10 cellular contexts compared by ENCODE assay signal in genomic region chr1:189678779-189679178, GRCh38.
DNase-seq lines count a peak whose midpoint lies in the region; ATAC-seq and TF ChIP-seq lines count a peak whose summit lies in the region.
"Had no signal": no experiment of that assay in that cellular context is flagged by ENCODE, and none has a peak within 500 bp of the region (broad histone marks: within the 10 kb centered on the region; RNA-seq: fewer than 3 reads in every experiment).

No MANE protein-coding gene starts in this region.

- in situ Hi-C loops in GM13977 (cut with MboI; ENCODE audit: low pct_unique_long_range_greater_than_20kb, low sequenced_read_pairs, unreplicated experiment) (no loop called here), SK-MEL-5 (cut with HindIII; ENCODE audit: low pct_unique_long_range_greater_than_20kb, low sequenced_read_pairs) (no loop called here)

- no peak overlapping the region for H3K27ac Mint-ChIP-seq in CD14-positive monocyte

- H4K91ac ChIP-seq in mesenchymal stem cell (ENCODE audit: low read length), result no peak overlapping the region

- H3K27me3 ChIP-seq in mesenchymal stem cell (ENCODE audit: control insufficient read depth in 1 of 2, insufficient read depth in 1 of 2, low read length in 2 of 2), result no peaks in the 10 kb centered on the region
- H3K27me3 ChIP-seq: uterus had no signal

- no peak overlapping the region for H2BK5ac ChIP-seq in mesenchymal stem cell (ENCODE audit: low read depth, low read length, poor library complexity, severe bottlenecking)

- H2BK15ac ChIP-seq in mesenchymal stem cell (ENCODE audit: low read depth, poor library complexity, severe bottlenecking), result no peak overlapping the region

- H2AK5ac ChIP-seq in mesenchymal stem cell (ENCODE audit: low read length, severe bottlenecking), result no peak overlapping the region

- no peak overlapping the region for H4K8ac ChIP-seq in mesenchymal stem cell (ENCODE audit: low read length)

- H3K9me3 ChIP-seq in mesenchymal stem cell (ENCODE audit: control insufficient read depth, low read length), result no peaks in the 10 kb centered on the region
- H3K9me3 ChIP-seq: uterus had no signal

- no peak overlapping the region for H3K4me3 Mint-ChIP-seq in CD14-positive monocyte

- no peak overlapping the region for H3K18ac ChIP-seq in mesenchymal stem cell (ENCODE audit: low read depth in 1 of 2, low read length in 2 of 2)

- no peak overlapping the region for H3K27ac ChIP-seq in mesenchymal stem cell (ENCODE audit: low read length, poor library complexity, severe bottlenecking)
- H3K27ac ChIP-seq: uterus had no signal

- no peak overlapping the region for H2BK12ac ChIP-seq in mesenchymal stem cell (ENCODE audit: low read length in 2 of 2)

- no peak overlapping the region for H3K4me2 ChIP-seq in mesenchymal stem cell (ENCODE audit: low read length, poor library complexity, severe bottlenecking)

- H3K9me3 Mint-ChIP-seq in CD14-positive monocyte, result peaks cover 0 to 1% (median 0%) of the 10 kb centered on the region in 7 donors

- H3K27me3 Mint-ChIP-seq in CD14-positive monocyte (ENCODE audit: low read depth in 3 of 3), result no peaks in the 10 kb centered on the region

- no peaks in the 10 kb centered on the region for H3K4me1 ChIP-seq in mesenchymal stem cell (ENCODE audit: control insufficient read depth, insufficient read depth, low read depth, low read length)
- H3K4me1 ChIP-seq: uterus had no signal

- WGBS in mesenchymal stem cell, result 100% methylated on average over 1 of the region's 3 CpGs

- no peak overlapping the region for H3K9ac ChIP-seq in mesenchymal stem cell (ENCODE audit: low read length)

- no peaks in the 10 kb centered on the region for H3K79me1 ChIP-seq in mesenchymal stem cell (replicated peaks; ENCODE audit: low read length, poor library complexity, severe bottlenecking)

- no peak overlapping the region for H3K23ac ChIP-seq in mesenchymal stem cell (ENCODE audit: low read length in 2 of 2)

- TF ChIP-seq CTCF in GM13977 (IDR thresholded peaks at IDR 0.05; ENCODE audit: extremely low read depth, insufficient read depth, missing control alignments) (peak; percentile 20), CD14-positive monocyte (IDR thresholded peaks at IDR 0.05) (no peak)

- no peak overlapping the region for H3K14ac ChIP-seq in mesenchymal stem cell (ENCODE audit: low read length in 2 of 2)

- no peak overlapping the region for H2AFZ ChIP-seq in mesenchymal stem cell (ENCODE audit: low read depth, low read length)

- intact Hi-C loops in CD14-positive monocyte (cut with micrococcal nuclease), result no loop called here

- H3K4me1 Mint-ChIP-seq in CD14-positive monocyte, result no peaks in the 10 kb centered on the region

- H3K4me3 ChIP-seq in mesenchymal stem cell (ENCODE audit: insufficient read depth in 1 of 2, low read depth in 1 of 2, low read length in 2 of 2), result no peak overlapping the region
- H3K4me3 ChIP-seq: uterus had no signal

- no peak overlapping the region for H3K4ac ChIP-seq in mesenchymal stem cell (ENCODE audit: low read depth in 1 of 2, low read length in 2 of 2)

- H2BK120ac ChIP-seq in mesenchymal stem cell (ENCODE audit: low read depth, low read length), result no peak overlapping the region

- no peaks in the 10 kb centered on the region for H3K36me3 ChIP-seq in mesenchymal stem cell (ENCODE audit: control insufficient read depth in 1 of 2, insufficient read depth in 2 of 2, low read depth in 1 of 2, low read length in 2 of 2)
- H3K36me3 ChIP-seq: uterus had no signal

- no peak for ATAC-seq in GM21717 (IDR thresholded peaks at IDR 0.05; ENCODE audit: unreplicated experiment)

- H3K36me3 Mint-ChIP-seq in CD14-positive monocyte, result no peaks in the 10 kb centered on the region

- DNase-seq in A172 (ENCODE audit: low spot score) (peak; percentile 7), GM13977 (ENCODE audit: low spot score) (no peak), SK-MEL-5 (ENCODE audit: low read depth, low spot score) (peak; percentile 42), iPS DF 4.7 (ENCODE audit: extremely low read depth, low spot score) (peak; percentile 9), COLO829 (ENCODE audit: low spot score) (no peak), CD14-positive monocyte (ENCODE audit: low spot score) (no peak), mesenchymal stem cell (no peak)
- DNase-seq: stimulated activated naive CD4-positive, alpha-beta T cell treated with Interleukin-2 at 50 U/mL for 16 hours; uterus had no signal

Comparison
In these comparisons a context has a peak if more than half of its experiments do, and no peak if none do; other contexts are left out.
1. DNase-seq: peak in A172 (single experiment), SK-MEL-5 (single experiment) and iPS DF 4.7 (single experiment); none in GM13977 (single experiment), COLO829 (single experiment), CD14-positive monocyte (single experiment) and mesenchymal stem cell (single experiment).